In genomic region chr11:79942071-79942470, GRCh38 we compare ENCODE assay signal across 15 cellular contexts.
"Had no signal": no experiment of that assay in that cellular context is flagged by ENCODE, and none has a peak within 500 bp of the region (broad histone marks: within the 10 kb centered on the region; RNA-seq: fewer than 3 reads in every experiment).

No MANE protein-coding gene starts in this region.

- H3K4me3 ChIP-seq: left lung, stomach, uterus had no signal

- DNase-seq: activated CD4-positive, alpha-beta T cell treated with anti-CD3 and anti-CD28 coated beads, Interleukin-2, amount 50 U/mL, for 48 hours; activated CD8-positive, alpha-beta memory T cell treated with anti-CD3 and anti-CD28 coated beads, Interleukin-2, amount 50 U/mL, for 48 hours; activated naive CD4-positive, alpha-beta T cell; activated T-cell treated with anti-CD3 and anti-CD28 coated beads, Interleukin-2, amount 50 U/mL, for 4 hours; foreskin fibroblast; kidney; left lung; naive thymus-derived CD8-positive, alpha-beta T cell; small intestine; stimulated activated CD4-positive, alpha-beta T cell treated with anti-CD3 and anti-CD28 coated beads, Interleukin-2, amount 100 ng/mL, for 24 hours; stomach; trophoblast cell; uterus had no signal

- H3K4me1 ChIP-seq: left lung, stomach, uterus had no signal

- H3K27me3 ChIP-seq: left lung, stomach, uterus had no signal

- ATAC-seq: activated T-cell treated with anti-CD3 and anti-CD28 coated beads, Interleukin-2, amount 50 U/mL, for 4 hours; left lung; naive thymus-derived CD8-positive, alpha-beta T cell; sciatic nerve; stimulated activated effector memory CD8-positive, alpha-beta T cell treated with anti-CD3 and anti-CD28 coated beads, Interleukin-12 subunit alpha, Interleukin-12 subunit beta, amount 100 ng/mL, for 72 hours had no signal

- H3K9me3 ChIP-seq: left lung, stomach, uterus had no signal

- H3K36me3 ChIP-seq: left lung, stomach, uterus had no signal

- H3K27ac ChIP-seq: left lung, stomach, uterus had no signal
